In the genomic region with DNA sequence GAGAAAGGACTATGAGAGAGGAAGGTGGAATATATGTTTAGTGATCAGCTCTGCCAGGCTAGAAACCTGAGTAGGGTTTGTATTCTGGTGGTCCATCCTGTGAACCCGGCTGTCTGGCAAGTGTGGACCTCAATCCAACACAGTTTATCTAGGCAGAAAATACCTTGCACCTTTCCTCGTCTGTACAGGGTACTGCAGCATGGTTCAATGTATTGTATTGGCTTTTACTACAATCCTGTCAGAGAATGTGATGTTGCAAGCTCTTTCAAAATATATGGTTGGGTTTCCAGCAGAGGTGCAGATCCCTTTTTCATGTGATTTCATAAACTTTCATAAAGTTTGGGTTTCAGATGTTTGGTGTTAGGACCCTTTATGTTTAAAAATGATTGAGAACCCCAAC, we compare ENCODE assay signal across 13 cellular contexts.
DNase-seq lines count a peak whose midpoint lies in the region; ATAC-seq and TF ChIP-seq lines count a peak whose summit lies in the region.
"Had no signal": no experiment of that assay in that cellular context is flagged by ENCODE, and none has a peak within 500 bp of the region (broad histone marks: within the 10 kb centered on the region; RNA-seq: fewer than 3 reads in every experiment).

No MANE protein-coding gene starts in this region.

- no peak overlapping the region for H2AFZ ChIP-seq in GM23338

- H3K4me3 Mint-ChIP-seq in activated CD8-positive, alpha-beta T cell treated with anti-CD3 and anti-CD28 coated beads, Interleukin-2, amount 10 ng/mL, durations not matched to agents 7 days and 5 days: peak overlapping the region; percentile 97
- peak overlapping the region; percentile 82 to 96 (median 93) for H3K4me3 Mint-ChIP-seq in naive thymus-derived CD4-positive, alpha-beta T cell
- no peak overlapping the region for H3K4me3 Mint-ChIP-seq in type B pancreatic cell
- H3K4me3 Mint-ChIP-seq in GM23338: no peak overlapping the region

- no peaks in the 10 kb centered on the region for H4K20me1 ChIP-seq in DOHH2 (ENCODE audit: control insufficient read depth, insufficient read depth, low read depth, low read length)
- H4K20me1 ChIP-seq in GM23338 (replicated peaks; ENCODE audit: insufficient read depth): no peaks in the 10 kb centered on the region

- H3K9me3 Mint-ChIP-seq in activated CD8-positive, alpha-beta T cell treated with anti-CD3 and anti-CD28 coated beads, Interleukin-2, amount 10 ng/mL, durations not matched to agents 7 days and 5 days (ENCODE audit: insufficient read depth): no peaks in the 10 kb centered on the region
- H3K9me3 Mint-ChIP-seq in naive thymus-derived CD4-positive, alpha-beta T cell: no peaks in the 10 kb centered on the region
- no peaks in the 10 kb centered on the region for H3K9me3 Mint-ChIP-seq in type B pancreatic cell
- no peaks in the 10 kb centered on the region for H3K9me3 Mint-ChIP-seq in GM23338

- peak overlapping the region; percentile 94 for H3K27ac ChIP-seq in DOHH2 (ENCODE audit: low read depth, low read length)
- peak overlapping the region; percentile 86 for H3K27ac ChIP-seq in naive thymus-derived CD4-positive, alpha-beta T cell (ENCODE audit: low read depth, low read length)
- no peak overlapping the region for H3K27ac ChIP-seq in GM23338 (ENCODE audit: low read depth)
- H3K27ac ChIP-seq: KMS-11 had no signal

- peak overlapping the region; percentile 74 for H3K4me3 ChIP-seq in DOHH2 (ENCODE audit: low read length)
- peak overlapping the region; percentile 60 for H3K4me3 ChIP-seq in Jurkat, Clone E6-1 (ENCODE audit: low read length)
- peak overlapping the region; percentile 69 for H3K4me3 ChIP-seq in naive thymus-derived CD4-positive, alpha-beta T cell (ENCODE audit: low read length)
- H3K4me3 ChIP-seq in GM23338: no peak overlapping the region

- no peaks in the 10 kb centered on the region for H3K9me3 ChIP-seq in DOHH2 (ENCODE audit: control insufficient read depth, insufficient read depth, low read length)
- H3K9me3 ChIP-seq in naive thymus-derived CD4-positive, alpha-beta T cell (ENCODE audit: control insufficient read depth in 2 of 3, low read length in 3 of 3): no peaks in the 10 kb centered on the region

- intact Hi-C loops in naive thymus-derived CD4-positive, alpha-beta T cell (cut with micrococcal nuclease): loop anchor here (5.0 to 10.0 kb wide), 8 partner anchors 328 to 1668 kb away; a partner anchor contains a TSS

- no peaks in the 10 kb centered on the region for H3K27me3 Mint-ChIP-seq in activated CD8-positive, alpha-beta T cell treated with anti-CD3 and anti-CD28 coated beads, Interleukin-2, amount 10 ng/mL, durations not matched to agents 7 days and 5 days (ENCODE audit: low read depth)
- H3K27me3 Mint-ChIP-seq in naive thymus-derived CD4-positive, alpha-beta T cell: no peaks in the 10 kb centered on the region
- H3K27me3 Mint-ChIP-seq in type B pancreatic cell (peaks cover 4% of the 10 kb centered on the region), GM23338 (ENCODE audit: insufficient read depth, low read depth, poor library complexity) (no peaks in the 10 kb centered on the region)

- H3F3A ChIP-seq in DOHH2 (ENCODE audit: control insufficient read depth, insufficient read depth) (peaks cover 37% of the 10 kb centered on the region), GM23338 (replicated peaks; ENCODE audit: low read depth) (no peaks in the 10 kb centered on the region)

- peak overlapping the region; percentile 99 for H3K27ac Mint-ChIP-seq in activated CD8-positive, alpha-beta T cell treated with anti-CD3 and anti-CD28 coated beads, Interleukin-2, amount 10 ng/mL, durations not matched to agents 7 days and 5 days
- peak overlapping the region; percentile 92 to 99 (median 95) for H3K27ac Mint-ChIP-seq in naive thymus-derived CD4-positive, alpha-beta T cell
- H3K27ac Mint-ChIP-seq in type B pancreatic cell: no peak overlapping the region
- no peak overlapping the region for H3K27ac Mint-ChIP-seq in GM23338

- H3K79me2 ChIP-seq in DOHH2 (ENCODE audit: control insufficient read depth, low read length): peaks cover 89% of the 10 kb centered on the region
- H3K79me2 ChIP-seq in GM23338 (replicated peaks; ENCODE audit: insufficient read depth): no peaks in the 10 kb centered on the region

- peaks cover 76% of the 10 kb centered on the region for H3K36me3 ChIP-seq in DOHH2 (ENCODE audit: control insufficient read depth, low read length)
- peaks cover 0 to 4% (median 0%) of the 10 kb centered on the region in 3 experiments for H3K36me3 ChIP-seq in naive thymus-derived CD4-positive, alpha-beta T cell (ENCODE audit: control insufficient read depth in 2 of 3, insufficient read depth in 3 of 3, low read length in 3 of 3)
- H3K36me3 ChIP-seq in GM23338 (ENCODE audit: insufficient read depth): no peaks in the 10 kb centered on the region

- H3K4me1 Mint-ChIP-seq in activated CD8-positive, alpha-beta T cell treated with anti-CD3 and anti-CD28 coated beads, Interleukin-2, amount 10 ng/mL, durations not matched to agents 7 days and 5 days (ENCODE audit: low read depth): peaks cover 62% of the 10 kb centered on the region
- H3K4me1 Mint-ChIP-seq in naive thymus-derived CD4-positive, alpha-beta T cell: peaks cover 31 to 83% (median 73%) of the 10 kb centered on the region in 7 donors
- H3K4me1 Mint-ChIP-seq in type B pancreatic cell (ENCODE audit: unreplicated experiment): no peaks in the 10 kb centered on the region
- no peaks in the 10 kb centered on the region; the same call in 2 of the 3 replicates for H3K4me1 Mint-ChIP-seq in GM23338

- H3K27me3 ChIP-seq in DOHH2 (ENCODE audit: control insufficient read depth, low read length): no peaks in the 10 kb centered on the region
- no peaks in the 10 kb centered on the region for H3K27me3 ChIP-seq in naive thymus-derived CD4-positive, alpha-beta T cell (ENCODE audit: control insufficient read depth in 2 of 2, insufficient read depth in 2 of 2, low read length in 2 of 2)
- H3K27me3 ChIP-seq in GM23338 (ENCODE audit: insufficient read depth): no peaks in the 10 kb centered on the region

- H3K4me1 ChIP-seq in DOHH2 (ENCODE audit: control insufficient read depth, low read length) (peaks cover 85% of the 10 kb centered on the region), GM23338 (ENCODE audit: insufficient read depth) (no peaks in the 10 kb centered on the region)
- peaks cover 33 to 36% of the 10 kb centered on the region in 2 donors for H3K4me1 ChIP-seq in naive thymus-derived CD4-positive, alpha-beta T cell (ENCODE audit: control insufficient read depth in 2 of 2, insufficient read depth in 2 of 2, low read length in 2 of 2)

- POLR2A ChIA-PET in activated CD8-positive, alpha-beta T cell treated with anti-CD3 and anti-CD28 coated beads, Interleukin-2, amount 10 ng/mL, durations not matched to agents 7 days and 5 days (lab: Charles Lee): interaction anchor here (2.2 to 7.5 kb wide), 2 partner anchors 7 to 11 kb away, joined by 5 to 146 read pairs; no protein-coding TSS in a partner anchor
- POLR2A ChIA-PET in naive thymus-derived CD4-positive, alpha-beta T cell (lab: Charles Lee): interaction anchor here (1.9 to 9.3 kb wide), 6 partner anchors 8 to 21 kb away, joined by 7 to 173 read pairs (median 12); no protein-coding TSS in a partner anchor

- CTCF ChIA-PET in activated CD8-positive, alpha-beta T cell treated with anti-CD3 and anti-CD28 coated beads, Interleukin-2, amount 10 ng/mL, durations not matched to agents 7 days and 5 days (lab: Charles Lee): interaction anchor here (1.0 to 7.7 kb wide), 6 partner anchors 9 to 78 kb away, joined by 3 to 156 read pairs (median 10); no protein-coding TSS in a partner anchor
- CTCF ChIA-PET in naive thymus-derived CD4-positive, alpha-beta T cell (lab: Charles Lee): interaction anchor here (0.6 to 8.0 kb wide), 7 partner anchors 10 to 77 kb away, joined by 3 to 74 read pairs (median 4); no protein-coding TSS in a partner anchor

- H3K9me2 ChIP-seq in DOHH2 (replicated peaks; ENCODE audit: control insufficient read depth, low read length) (no peaks in the 10 kb centered on the region), GM23338 (ENCODE audit: insufficient read depth) (no peaks in the 10 kb centered on the region)

- peak overlapping the region; percentile 95 for H3K4me2 ChIP-seq in DOHH2 (ENCODE audit: low read length)
- no peak overlapping the region for H3K4me2 ChIP-seq in GM23338
- H3K4me2 ChIP-seq: KMS-11 had no signal

- peaks cover 44% of the 10 kb centered on the region for H3K36me3 Mint-ChIP-seq in activated CD8-positive, alpha-beta T cell treated with anti-CD3 and anti-CD28 coated beads, Interleukin-2, amount 10 ng/mL, durations not matched to agents 7 days and 5 days (ENCODE audit: low read depth)
- peaks cover 0 to 15% (median 5%) of the 10 kb centered on the region in 5 donors for H3K36me3 Mint-ChIP-seq in naive thymus-derived CD4-positive, alpha-beta T cell
- H3K36me3 Mint-ChIP-seq in type B pancreatic cell (no peaks in the 10 kb centered on the region), GM23338 (ENCODE audit: low read depth) (no peaks in the 10 kb centered on the region)

- DNase-seq in Jurkat, Clone E6-1 (ENCODE audit: low read depth, low spot score): no peak
- no peak for DNase-seq in activated CD8-positive, alpha-beta T cell treated with anti-CD3 and anti-CD28 coated beads, Interleukin-2, amount 10 ng/mL, durations not matched to agents 7 days and 5 days
- peak in 4 of 9 donors; percentile 22 to 34 (median 24) for DNase-seq in naive thymus-derived CD4-positive, alpha-beta T cell
- DNase-seq in islet precursor cell: no peak
- no peak for DNase-seq in type B pancreatic cell (ENCODE audit: extremely low spot score, unreplicated experiment)
- DNase-seq in GM23338 (ENCODE audit: low spot score): no peak
- DNase-seq: cerebellar nuclear complex; DMS53; NCI-H226; posterior cingulate gyrus; stimulated activated CD4-positive, alpha-beta T cell treated with anti-CD3 and anti-CD28 coated beads, Interleukin-4, amount 100 ng/mL, for 24 hours had no signal

- no peak for TF ChIP-seq CTCF in DOHH2 (IDR thresholded peaks at IDR 0.05; ENCODE audit: low read depth, low read length, poor library complexity, severe bottlenecking)
- TF ChIP-seq CTCF in type B pancreatic cell (conservative IDR thresholded peaks at IDR 0.05): no peak
- no peak for TF ChIP-seq CTCF in GM23338 (conservative IDR thresholded peaks at IDR 0.05; ENCODE audit: low read depth in 2 of 2)

- no peak for ATAC-seq in activated CD8-positive, alpha-beta T cell treated with anti-CD3 and anti-CD28 coated beads, Interleukin-2, amount 10 ng/mL, durations not matched to agents 7 days and 5 days
- no peak for ATAC-seq in naive thymus-derived CD4-positive, alpha-beta T cell
- ATAC-seq in GM23338: no peak

TF ChIP-seq in GM23338, 12 proteins besides CTCF, POLR2A, EP300 and RAD21:
- no peak for TF ChIP-seq ZNF331 (CRISPR knock-in tag; IDR thresholded peaks at IDR 0.05; ENCODE audit: low read depth)
- TF ChIP-seq EZH2 (IDR thresholded peaks at IDR 0.05; ENCODE audit: low read depth, unreplicated experiment): no peak

Comparison
In these comparisons a context has a peak if more than half of its experiments do, and no peak if none do; other contexts are left out.
1. H3K27ac Mint-ChIP-seq: peak in activated CD8-positive, alpha-beta T cell treated with anti-CD3 and anti-CD28 coated beads, Interleukin-2, amount 10 ng/mL, durations not matched to agents 7 days and 5 days (single experiment) and naive thymus-derived CD4-positive, alpha-beta T cell (9 of 9); none in type B pancreatic cell (single experiment) and GM23338 (single experiment).
2. H3K4me3 Mint-ChIP-seq: peak in activated CD8-positive, alpha-beta T cell treated with anti-CD3 and anti-CD28 coated beads, Interleukin-2, amount 10 ng/mL, durations not matched to agents 7 days and 5 days (single experiment) and naive thymus-derived CD4-positive, alpha-beta T cell (10 of 10); none in type B pancreatic cell (single experiment) and GM23338 (single experiment).